Comparison of ENCODE assay signal across 1 cellular context in the genomic region with DNA sequence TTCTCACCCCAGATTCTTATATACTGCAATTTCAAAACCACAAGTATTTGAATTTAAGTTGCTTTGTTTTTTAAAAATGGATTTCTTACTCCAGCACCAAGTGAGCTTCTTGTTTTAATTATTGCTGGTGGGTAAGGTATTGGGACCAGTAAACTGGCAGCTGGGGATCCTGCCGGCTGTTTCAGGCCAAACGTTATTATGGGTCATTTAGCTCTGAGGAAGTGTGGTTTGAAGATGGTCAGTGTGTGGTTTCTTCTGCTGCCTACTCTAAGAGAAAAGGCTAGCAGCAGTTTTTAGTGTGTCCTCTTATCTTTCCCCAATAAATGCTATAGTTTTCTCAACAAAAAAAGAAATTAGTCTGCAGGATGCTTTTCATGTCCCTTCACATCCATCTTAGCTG.
TF ChIP-seq lines count a peak whose summit lies in the region.

No MANE protein-coding gene starts in this region.

TF ChIP-seq in GM12878, 131 proteins besides CTCF, POLR2A, EP300 and RAD21 (continued from another document):
- TF ChIP-seq, protein P1, sequence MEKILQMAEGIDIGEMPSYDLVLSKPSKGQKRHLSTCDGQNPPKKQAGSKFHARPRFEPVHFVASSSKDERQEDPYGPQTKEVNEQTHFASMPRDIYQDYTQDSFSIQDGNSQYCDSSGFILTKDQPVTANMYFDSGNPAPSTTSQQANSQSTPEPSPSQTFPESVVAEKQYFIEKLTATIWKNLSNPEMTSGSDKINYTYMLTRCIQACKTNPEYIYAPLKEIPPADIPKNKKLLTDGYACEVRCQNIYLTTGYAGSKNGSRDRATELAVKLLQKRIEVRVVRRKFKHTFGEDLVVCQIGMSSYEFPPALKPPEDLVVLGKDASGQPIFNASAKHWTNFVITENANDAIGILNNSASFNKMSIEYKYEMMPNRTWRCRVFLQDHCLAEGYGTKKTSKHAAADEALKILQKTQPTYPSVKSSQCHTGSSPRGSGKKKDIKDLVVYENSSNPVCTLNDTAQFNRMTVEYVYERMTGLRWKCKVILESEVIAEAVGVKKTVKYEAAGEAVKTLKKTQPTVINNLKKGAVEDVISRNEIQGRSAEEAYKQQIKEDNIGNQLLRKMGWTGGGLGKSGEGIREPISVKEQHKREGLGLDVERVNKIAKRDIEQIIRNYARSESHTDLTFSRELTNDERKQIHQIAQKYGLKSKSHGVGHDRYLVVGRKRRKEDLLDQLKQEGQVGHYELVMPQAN (conservative IDR thresholded peaks at IDR 0.05) = no peak
- TF ChIP-seq SMAD5 (IDR thresholded peaks at IDR 0.05; ENCODE audit: low read depth) = no peak
- no peak for TF ChIP-seq LARP7 (IDR thresholded peaks at IDR 0.05)
- no peak for TF ChIP-seq STAT3 (IDR thresholded peaks at IDR 0.05; ENCODE audit: low read depth, low read length)
- no peak for TF ChIP-seq CEBPB (IDR thresholded peaks at IDR 0.05; ENCODE audit: borderline replicate concordance in 1 of 2, low read depth in 2 of 2, low read length in 2 of 2)
- TF ChIP-seq NFXL1 (IDR thresholded peaks at IDR 0.05; ENCODE audit: borderline replicate concordance) = no peak
- TF ChIP-seq FOXM1 (IDR thresholded peaks at IDR 0.05; ENCODE audit: low read depth, low read length) = no peak
- TF ChIP-seq SIN3A (IDR thresholded peaks at IDR 0.05; ENCODE audit: low read depth, low read length) = no peak
- TF ChIP-seq, protein P2, sequence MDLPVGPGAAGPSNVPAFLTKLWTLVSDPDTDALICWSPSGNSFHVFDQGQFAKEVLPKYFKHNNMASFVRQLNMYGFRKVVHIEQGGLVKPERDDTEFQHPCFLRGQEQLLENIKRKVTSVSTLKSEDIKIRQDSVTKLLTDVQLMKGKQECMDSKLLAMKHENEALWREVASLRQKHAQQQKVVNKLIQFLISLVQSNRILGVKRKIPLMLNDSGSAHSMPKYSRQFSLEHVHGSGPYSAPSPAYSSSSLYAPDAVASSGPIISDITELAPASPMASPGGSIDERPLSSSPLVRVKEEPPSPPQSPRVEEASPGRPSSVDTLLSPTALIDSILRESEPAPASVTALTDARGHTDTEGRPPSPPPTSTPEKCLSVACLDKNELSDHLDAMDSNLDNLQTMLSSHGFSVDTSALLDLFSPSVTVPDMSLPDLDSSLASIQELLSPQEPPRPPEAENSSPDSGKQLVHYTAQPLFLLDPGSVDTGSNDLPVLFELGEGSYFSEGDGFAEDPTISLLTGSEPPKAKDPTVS (IDR thresholded peaks at IDR 0.05; ENCODE audit: low read depth, low read length) = no peak
- TF ChIP-seq HDAC6 (IDR thresholded peaks at IDR 0.05; ENCODE audit: unreplicated experiment) = no peak
- TF ChIP-seq SMAD1 (IDR thresholded peaks at IDR 0.05; ENCODE audit: low read depth, partially characterized antibody) = no peak
- no peak for TF ChIP-seq WRNIP1 (IDR thresholded peaks at IDR 0.05; ENCODE audit: borderline replicate concordance, low read depth, low read length)
- TF ChIP-seq YY1 (IDR thresholded peaks at IDR 0.05; ENCODE audit: low read depth, low read length) = no peak
- TF ChIP-seq, protein P3, sequence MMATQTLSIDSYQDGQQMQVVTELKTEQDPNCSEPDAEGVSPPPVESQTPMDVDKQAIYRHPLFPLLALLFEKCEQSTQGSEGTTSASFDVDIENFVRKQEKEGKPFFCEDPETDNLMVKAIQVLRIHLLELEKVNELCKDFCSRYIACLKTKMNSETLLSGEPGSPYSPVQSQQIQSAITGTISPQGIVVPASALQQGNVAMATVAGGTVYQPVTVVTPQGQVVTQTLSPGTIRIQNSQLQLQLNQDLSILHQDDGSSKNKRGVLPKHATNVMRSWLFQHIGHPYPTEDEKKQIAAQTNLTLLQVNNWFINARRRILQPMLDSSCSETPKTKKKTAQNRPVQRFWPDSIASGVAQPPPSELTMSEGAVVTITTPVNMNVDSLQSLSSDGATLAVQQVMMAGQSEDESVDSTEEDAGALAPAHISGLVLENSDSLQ (IDR thresholded peaks at IDR 0.05) = no peak
- no peak for TF ChIP-seq PML (IDR thresholded peaks at IDR 0.05; ENCODE audit: low read length)
- TF ChIP-seq MYC (IDR thresholded peaks at IDR 0.05; ENCODE audit: insufficient read depth, insufficient read length, insufficient replicate concordance, low read length, severe bottlenecking) = no peak
TF ChIP-seq in GM12878: peak in this region for 0.
